18 cellular contexts compared by ENCODE assay signal in genomic region chr16:3798827-3799226, GRCh38.
"Had no signal": no experiment of that assay in that cellular context is flagged by ENCODE, and none has a peak within 500 bp of the region (broad histone marks: within the 10 kb centered on the region; RNA-seq: fewer than 3 reads in every experiment).

No MANE protein-coding gene starts in this region.

- H3K9me3 ChIP-seq: lower lobe of right lung, suprapubic skin had no signal

- H3K4me3 ChIP-seq: lower lobe of right lung, suprapubic skin had no signal

- H3K9me3 Mint-ChIP-seq: activated T-cell treated with anti-CD3 and anti-CD28 coated beads, Interleukin-2, amount 50 U/mL, for 24 hours; endodermal cell; naive thymus-derived CD8-positive, alpha-beta T cell; stimulated activated effector memory CD8-positive, alpha-beta T cell treated with anti-CD3 and anti-CD28 coated beads, Interleukin-12 subunit alpha, Interleukin-12 subunit beta, amount 100 ng/mL, for 72 hours had no signal

- H3K36me3 ChIP-seq: lower lobe of right lung, suprapubic skin had no signal

- DNase-seq: activated CD4-positive, alpha-beta T cell treated with anti-CD3 and anti-CD28 coated beads, Interleukin-2, amount 50 U/mL, for 48 hours; activated CD8-positive, alpha-beta memory T cell treated with anti-CD3 and anti-CD28 coated beads, Interleukin-2, amount 10 ng/mL, durations not matched to agents 7 days and 5 days; activated effector memory CD4-positive, alpha-beta T cell treated with anti-CD3 and anti-CD28 coated beads, Interleukin-2, amount 50 U/mL, for 16 hours; activated T-cell treated with anti-CD3 and anti-CD28 coated beads, Interleukin-2, amount 50 U/mL, for 24 hours; anterior cingulate cortex; cerebellar nuclear complex; dermis blood vessel endothelial cell; endodermal cell; erythroblast; hippocampal formation; lower lobe of right lung; naive thymus-derived CD8-positive, alpha-beta T cell; right cardiac atrium; small intestine; T-helper 1 cell had no signal

- H3K27me3 ChIP-seq: suprapubic skin had no signal

- ATAC-seq: activated CD8-positive, alpha-beta memory T cell treated with anti-CD3 and anti-CD28 coated beads, Interleukin-2, amount 10 ng/mL, durations not matched to agents 7 days and 5 days; lower lobe of right lung; naive thymus-derived CD8-positive, alpha-beta T cell; right cardiac atrium; stimulated activated effector memory CD8-positive, alpha-beta T cell treated with anti-CD3 and anti-CD28 coated beads, Interleukin-12 subunit alpha, Interleukin-12 subunit beta, amount 100 ng/mL, for 72 hours had no signal

- H3K27ac ChIP-seq: lower lobe of right lung, suprapubic skin had no signal

- H3K27ac Mint-ChIP-seq: activated CD8-positive, alpha-beta memory T cell treated with anti-CD3 and anti-CD28 coated beads, Interleukin-2, amount 10 ng/mL, durations not matched to agents 7 days and 5 days; activated T-cell treated with anti-CD3 and anti-CD28 coated beads, Interleukin-2, amount 50 U/mL, for 24 hours; endodermal cell; stimulated activated effector memory CD8-positive, alpha-beta T cell treated with anti-CD3 and anti-CD28 coated beads, Interleukin-12 subunit alpha, Interleukin-12 subunit beta, amount 100 ng/mL, for 72 hours had no signal

- H3K27me3 Mint-ChIP-seq: activated CD8-positive, alpha-beta memory T cell treated with anti-CD3 and anti-CD28 coated beads, Interleukin-2, amount 10 ng/mL, durations not matched to agents 7 days and 5 days; activated naive CD8-positive, alpha-beta T cell; activated T-cell treated with anti-CD3 and anti-CD28 coated beads, Interleukin-2, amount 50 U/mL, for 24 hours; naive thymus-derived CD8-positive, alpha-beta T cell had no signal

- H3K4me3 Mint-ChIP-seq: activated CD8-positive, alpha-beta memory T cell treated with anti-CD3 and anti-CD28 coated beads, Interleukin-2, amount 10 ng/mL, durations not matched to agents 7 days and 5 days; endodermal cell had no signal

- FAIRE-seq: small intestine had no signal
